Comparison of ENCODE assay signal across 8 cellular contexts in the genomic region with DNA sequence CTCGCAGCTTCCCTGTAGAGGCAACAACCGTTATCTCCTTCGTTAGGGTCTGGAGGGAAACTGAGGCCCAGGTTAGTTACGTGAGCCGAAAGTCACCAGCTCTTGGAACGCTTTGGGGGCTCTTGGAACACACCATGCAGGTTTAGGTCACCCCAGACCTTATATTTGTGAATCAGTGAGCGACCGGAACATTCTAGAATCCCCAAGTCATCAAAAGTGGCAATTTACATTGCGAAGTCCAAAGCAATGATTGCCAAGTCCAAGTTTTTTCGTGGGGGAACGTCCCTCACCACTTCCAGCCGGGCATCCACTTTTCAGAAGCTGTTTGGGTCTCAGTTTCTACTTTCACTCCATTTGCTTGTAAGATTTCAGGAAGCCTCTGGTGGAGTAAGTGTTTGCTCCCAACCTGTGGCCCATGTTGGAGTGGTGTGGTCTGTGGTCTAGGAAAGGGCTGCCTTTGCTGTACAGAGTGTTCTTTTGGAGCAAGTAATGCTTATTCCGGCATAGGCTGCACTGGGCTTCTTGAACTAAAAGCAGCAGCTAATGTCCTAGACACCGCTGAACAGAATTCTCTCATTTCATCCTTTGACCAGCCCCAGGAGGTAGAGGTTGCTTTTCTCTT. TPM values are rescaled to one million over a fixed set of nuclear protein-coding genes. Genes with fewer than 3 reads are reported as not detected.
DNase-seq lines count a peak whose midpoint lies in the region; ATAC-seq and TF ChIP-seq lines count a peak whose summit lies in the region.

No MANE protein-coding gene starts in this region.

- H3K18ac ChIP-seq in IMR-90 (ENCODE audit: low read depth, low read length) = peak overlapping the region; percentile 98

- CTCF ChIA-PET in IMR-90 (lab: Yijun Ruan, JAX) = interaction anchor here (0.9 to 1.3 kb wide), 4 partner anchors 31 to 206 kb away, joined by 3 to 6 read pairs (median 4); no protein-coding TSS in a partner anchor

- peak overlapping the region; percentile 96 to 99 for H4K8ac ChIP-seq in IMR-90 (ENCODE audit: low read depth in 2 of 2, low read length in 2 of 2)

- H3K36me3 ChIP-seq in ACC112 (ENCODE audit: insufficient read depth, low read length) = no peaks in the 10 kb centered on the region; the same call in 1 of the 2 replicates
- no peaks in the 10 kb centered on the region for H3K36me3 ChIP-seq in IMR-90 (ENCODE audit: control insufficient read depth, insufficient read depth, low read length)

- H3K27ac ChIP-seq in ACC112 (ENCODE audit: low read depth, low read length) (peak overlapping the region; percentile 96), IMR-90 (ENCODE audit: insufficient read depth, low read length) (peak overlapping the region; percentile 95)

- H2AFZ ChIP-seq in ACC112 (ENCODE audit: low read length, unreplicated experiment) = peak overlapping the region; percentile 29
- H2AFZ ChIP-seq in IMR-90 (replicated peaks; ENCODE audit: low read length, poor library complexity) = peak overlapping the region; percentile 87

- H3K4me1 ChIP-seq in ACC112 (ENCODE audit: control insufficient read depth, insufficient read depth, low read length, unreplicated experiment) (peaks cover 36% of the 10 kb centered on the region), IMR-90 (ENCODE audit: control insufficient read depth, insufficient read depth, low read length) (peaks cover 15% of the 10 kb centered on the region)

- no peaks in the 10 kb centered on the region for H4K20me1 ChIP-seq in IMR-90 (ENCODE audit: insufficient read depth, low read length)

- H3K79me1 ChIP-seq in IMR-90 (ENCODE audit: low read depth in 1 of 2, low read length in 2 of 2) = peaks cover 23 to 71% of the 10 kb centered on the region in 2 experiments; a peak in 3 of 4 replicates

- H2BK120ac ChIP-seq in IMR-90 (ENCODE audit: low read depth, low read length) = peak overlapping the region; percentile 98

- peaks cover 19% of the 10 kb centered on the region for H3K9me1 ChIP-seq in IMR-90 (ENCODE audit: insufficient read depth, low read length)

- H3K79me2 ChIP-seq in ACC112 (ENCODE audit: control insufficient read depth, insufficient read depth, low read length, unreplicated experiment) = peaks cover 3% of the 10 kb centered on the region

- TF ChIP-seq CTCF in IMR-90 (conservative IDR thresholded peaks at IDR 0.05; ENCODE audit: low read depth, low read length) (no peak), cardiac fibroblast (IDR thresholded peaks at IDR 0.05; ENCODE audit: low read depth, low read length) (no peak)

- peak overlapping the region; percentile 99 for H2AK5ac ChIP-seq in IMR-90 (ENCODE audit: low read depth, low read length)

- peak overlapping the region; percentile 89 for H2BK5ac ChIP-seq in IMR-90 (ENCODE audit: low read depth, low read length, poor library complexity, severe bottlenecking)

- peak overlapping the region; percentile 78 for H3K4me3 ChIP-seq in ACC112 (ENCODE audit: low read depth, low read length)
- peak overlapping the region; percentile 46 for H3K4me3 ChIP-seq in IMR-90 (ENCODE audit: insufficient read depth, low read depth, low read length)
- H3K4me3 ChIP-seq in cardiac fibroblast (replicated peaks in 1 of 2; ENCODE audit: low read depth in 2 of 2, low read length in 2 of 2) = peak overlapping the region; percentile 49 to 55

- in situ Hi-C loops in IMR-90 (cut with MboI; ENCODE audit: low sequenced_read_pairs) = no loop called here

- H3K14ac ChIP-seq in IMR-90 (replicated peaks; ENCODE audit: low read depth, low read length) = peak overlapping the region; percentile 99

- no peak for TF ChIP-seq POLR2A in IMR-90 (IDR thresholded peaks at IDR 0.05; ENCODE audit: low read depth, low read length)

- H2AK9ac ChIP-seq in IMR-90 (replicated peaks; ENCODE audit: low read depth, low read length, poor library complexity) = peak overlapping the region; percentile 96

- H3K23ac ChIP-seq in IMR-90 (ENCODE audit: low read depth, low read length) = peak overlapping the region; percentile 98

- DNase-seq in IMR-90 = peak; percentile 10
- DNase-seq in cardiac fibroblast (ENCODE audit: low read depth in 2 of 2) = peak; percentile 23 to 63
- peak; percentile 5 for DNase-seq in midbrain (lab: John Stamatoyannopoulos, UW)
- no peak for DNase-seq in NCI-H524 treated with DMSO at 0.1 percent for 48 hours (lab: John Stamatoyannopoulos, UW)
- DNase-seq in glomerular visceral epithelial cell (ENCODE audit: extremely low spot score) = no peak

- 12% methylated on average over 6 of the region's 14 CpGs; no CpG with 5 or more reads in 1 of the 2 experiments for WGBS in IMR-90 (ENCODE audit: extremely low coverage in 2 of 2, insufficient read length in 1 of 2), 2 experiments

- no peak for TF ChIP-seq RAD21 in IMR-90 (IDR thresholded peaks at IDR 0.05; ENCODE audit: low read length)

- ATAC-seq in IMR-90 (ENCODE audit: low read depth) (no peak), HG02642 (IDR thresholded peaks at IDR 0.05; ENCODE audit: poor library complexity, unreplicated experiment) (no peak), GM21737 (IDR thresholded peaks at IDR 0.05; ENCODE audit: unreplicated experiment) (no peak)

- peak overlapping the region; percentile 99 for H4K91ac ChIP-seq in IMR-90 (ENCODE audit: insufficient read depth, low read depth, low read length)

- H3K4me2 ChIP-seq in IMR-90 (ENCODE audit: low read depth, low read length) = peak overlapping the region; percentile 97

- H2BK15ac ChIP-seq in IMR-90 (ENCODE audit: low read depth, low read length) = peak overlapping the region; percentile 88

- H3K27me3 ChIP-seq in ACC112 (ENCODE audit: insufficient read depth, low read length) = no peaks in the 10 kb centered on the region
- H3K27me3 ChIP-seq in IMR-90 (ENCODE audit: control insufficient read depth, insufficient read depth, low read length) = no peaks in the 10 kb centered on the region

- POLR2A ChIA-PET in IMR-90 (lab: Charles Lee; ENCODE audit: unreplicated experiment) = interaction anchor here (0.5 to 1.1 kb wide), 5 partner anchors 29 to 287 kb away, joined by 3 to 4 read pairs (median 3); no protein-coding TSS in a partner anchor

- peak overlapping the region; percentile 93 for H4K5ac ChIP-seq in IMR-90 (ENCODE audit: low read depth, low read length)

- H2BK20ac ChIP-seq in IMR-90 (ENCODE audit: low read depth, low read length) = peak overlapping the region; percentile 97

- dilution Hi-C loops in IMR-90 (cut with HindIII; ENCODE audit: low sequenced_read_pairs, unreplicated experiment) = no loop called here

- H3K9me3 ChIP-seq in IMR-90 (ENCODE audit: control insufficient read depth, insufficient read depth, low read length) = no peaks in the 10 kb centered on the region

- intact Hi-C loops in IMR-90 (cut with micrococcal nuclease) = loop anchor here (1.0 to 2.0 kb wide), 3 partner anchors 32 to 205 kb away; partner anchors contain the start of gene SPRY4

- peak overlapping the region; percentile 100 for H3K4ac ChIP-seq in IMR-90 (ENCODE audit: low read depth, low read length)

- TSS peak; percentile 7 for BruUV-seq in IMR-90 (replicated peaks; lab: Mats Ljungman, UMichigan)

- H3K9ac ChIP-seq in IMR-90 (ENCODE audit: low read depth, low read length) = peak overlapping the region; percentile 92

- peak overlapping the region; percentile 94 for H3K56ac ChIP-seq in IMR-90 (ENCODE audit: extremely low read depth, insufficient read depth, low read length)

TF ChIP-seq in IMR-90, 13 proteins besides CTCF, POLR2A, EP300 and RAD21:
- TF ChIP-seq BHLHE40 (IDR thresholded peaks at IDR 0.05; ENCODE audit: low read depth, low read length) (no peak), CEBPB (IDR thresholded peaks at IDR 0.05; ENCODE audit: low read depth, low read length) (no peak), NFE2L2 (IDR thresholded peaks at IDR 0.05; ENCODE audit: low read depth, low read length) (no peak), USF2 (IDR thresholded peaks at IDR 0.05; ENCODE audit: low read depth, low read length) (no peak), FOS (IDR thresholded peaks at IDR 0.05; ENCODE audit: low read depth, low read length) (no peak), SMC3 (IDR thresholded peaks at IDR 0.05; ENCODE audit: low read depth, low read length) (no peak), MAZ (IDR thresholded peaks at IDR 0.05; ENCODE audit: borderline replicate concordance, low read depth, low read length) (no peak), CHD1 (IDR thresholded peaks at IDR 0.05; ENCODE audit: low read depth, low read length) (no peak), RFX5 (IDR thresholded peaks at IDR 0.05; ENCODE audit: low read depth, low read length) (no peak), ELK1 (IDR thresholded peaks at IDR 0.05; ENCODE audit: borderline replicate concordance, low read depth, low read length) (no peak), RCOR1 (IDR thresholded peaks at IDR 0.05; ENCODE audit: insufficient replicate concordance, low read length) (no peak), MAFK (IDR thresholded peaks at IDR 0.05; ENCODE audit: low read depth, low read length) (no peak)

RNA-seq across cellular contexts. Expression of gene SPRY4, which starts 32.8 kb away (rescaled TPM):
- total RNA-seq in IMR-90 (2012; rRNA removed) = 8.4 and 10.3 TPM in 2 replicates
- polyA plus RNA-seq in IMR-90 (2012; rRNA removed) = 21.0 and 22.1 TPM in 2 replicates
- 13.3 and 14.6 TPM in 2 replicates for polyA plus RNA-seq in IMR-90 (2012; cell fraction: cytosol; rRNA removed)
- 59.8 and 89.3 TPM in 2 replicates for polyA plus RNA-seq in IMR-90 (2012; cell fraction: nucleus; rRNA removed; ENCODE audit: low replicate concordance)

Comparison
In these comparisons a context has a peak if more than half of its experiments do, and no peak if none do; other contexts are left out.
1. DNase-seq: peak in IMR-90 (single experiment), cardiac fibroblast (2 of 2) and midbrain (single experiment); none in NCI-H524 treated with DMSO at 0.1 percent for 48 hours (single experiment) and glomerular visceral epithelial cell (single experiment).
2. Peak in every context shown above with its lines, with median percentiles within 50 percentile points of each other: H3K4me3 ChIP-seq.